12 cellular contexts compared by ENCODE assay signal in the genomic region with DNA sequence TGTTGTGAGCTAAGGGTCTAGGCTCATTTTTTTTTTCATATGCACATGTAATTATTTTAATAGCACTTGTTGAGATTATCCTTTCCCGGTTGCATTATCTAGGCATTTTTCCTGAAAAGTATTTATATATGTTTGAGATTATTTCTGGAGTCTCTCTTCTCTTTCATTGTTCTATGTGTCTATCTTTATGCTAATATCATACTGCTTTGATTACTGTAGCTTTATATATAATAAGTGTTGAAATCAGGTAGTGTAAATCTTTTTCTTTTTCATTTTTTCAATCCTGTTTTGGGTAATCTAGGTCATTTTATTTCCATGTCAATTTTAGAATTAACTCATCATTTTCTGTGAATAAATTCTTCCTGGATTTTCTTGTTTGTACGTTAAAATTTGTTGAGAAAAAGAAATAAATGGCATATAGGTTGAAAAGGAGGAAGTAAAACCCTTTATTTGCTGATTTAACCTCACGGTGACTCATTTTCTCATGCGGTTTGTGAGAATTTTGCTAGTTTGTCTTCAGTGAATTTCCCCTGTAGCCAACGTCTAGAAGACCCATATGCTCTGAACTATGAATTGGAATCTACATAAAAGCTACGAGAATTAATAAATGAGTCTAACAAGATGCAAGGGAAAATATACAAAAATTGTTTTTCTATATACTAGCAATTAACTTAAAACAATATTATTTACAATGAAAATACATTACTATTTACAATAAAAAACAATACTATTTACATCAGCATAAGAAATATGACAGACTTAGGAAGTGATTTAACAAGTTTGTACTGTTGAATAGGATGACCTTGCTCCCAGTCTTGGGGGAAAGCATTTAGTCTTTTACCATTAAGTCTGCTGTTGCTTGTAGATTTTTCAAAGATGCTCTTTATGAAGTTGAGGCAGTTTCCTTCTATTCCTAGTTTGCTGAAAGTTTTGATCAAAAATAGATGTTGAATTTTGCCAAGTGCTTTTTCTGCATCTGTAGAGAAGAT. TPM values are rescaled to one million over a fixed set of nuclear protein-coding genes. Genes with fewer than 3 reads are reported as not detected.
DNase-seq lines count a peak whose midpoint lies in the region; ATAC-seq, FAIRE-seq and TF ChIP-seq lines count a peak whose summit lies in the region.
"Had no signal": no experiment of that assay in that cellular context is flagged by ENCODE, and none has a peak within 500 bp of the region (broad histone marks: within the 10 kb centered on the region; RNA-seq: fewer than 3 reads in every experiment).

No MANE protein-coding gene starts in this region.

- H3K36me3 Mint-ChIP-seq in WTC11: peaks cover 18% of the 10 kb centered on the region

- no peak for TF ChIP-seq CTCF in bronchial epithelial cell (IDR thresholded peaks at IDR 0.05; ENCODE audit: insufficient read depth, low read length, severe bottlenecking)
- no peak for TF ChIP-seq CTCF in ascending aorta (IDR thresholded peaks at IDR 0.05)
- no peak for TF ChIP-seq CTCF in WTC11 (IDR thresholded peaks at IDR 0.05)

- no peak for FAIRE-seq in bronchial epithelial cell (lab: Jason Lieb, UNC)
- FAIRE-seq in urothelium cell line (lab: Jason Lieb, UNC): no peak

- no peaks in the 10 kb centered on the region for H3K4me1 ChIP-seq in ascending aorta

- no peaks in the 10 kb centered on the region; the same call in 1 of the 2 replicates for H3K27me3 Mint-ChIP-seq in WTC11 (ENCODE audit: low read depth)

- H3K36me3 ChIP-seq in bronchial epithelial cell (ENCODE audit: control insufficient read depth, insufficient read depth, low read length): no peaks in the 10 kb centered on the region
- H3K36me3 ChIP-seq in ascending aorta: no peaks in the 10 kb centered on the region

- intact Hi-C loops in ascending aorta (cut with DNase I): no loop called here

- H3K9me3 Mint-ChIP-seq in WTC11: peaks cover 26% of the 10 kb centered on the region

- no peaks in the 10 kb centered on the region for H3K9me3 ChIP-seq in ascending aorta

- peak; percentile 45 for DNase-seq in bronchial epithelial cell (ENCODE audit: low read depth)
- no peak for DNase-seq in ascending aorta (ENCODE audit: low spot score in 2 of 2)
- no peak for DNase-seq in urothelium cell line (ENCODE audit: low spot score)
- no peak for DNase-seq in WTC11 (ENCODE audit: low spot score)
- no peak for DNase-seq in NCI-H526 (lab: John Stamatoyannopoulos, UW)
- DNase-seq: activated CD4-positive, alpha-beta T cell treated with anti-CD3 and anti-CD28 coated beads for 4 hours; left colon; NCI-H1694 had no signal

- no peaks in the 10 kb centered on the region for H3K4me1 Mint-ChIP-seq in WTC11

- no peak overlapping the region for H3K27ac Mint-ChIP-seq in WTC11

- H3K27me3 ChIP-seq in bronchial epithelial cell (ENCODE audit: control insufficient read depth, insufficient read depth, low read length) (no peaks in the 10 kb centered on the region), ascending aorta (no peaks in the 10 kb centered on the region)

- no peak overlapping the region for H3K4me3 Mint-ChIP-seq in WTC11

- POLR2A ChIA-PET in WTC11 (lab: Charles Lee): no interaction called here

- CTCF ChIA-PET in WTC11 (lab: Charles Lee): no interaction called here

- H3K4me3 ChIP-seq in bronchial epithelial cell (ENCODE audit: low read depth, low read length) (no peak overlapping the region), ascending aorta (no peak overlapping the region)
- H3K4me3 ChIP-seq: coronary artery had no signal

- no peak overlapping the region for H3K27ac ChIP-seq in ascending aorta
- H3K27ac ChIP-seq: coronary artery had no signal

- peak; percentile 97 for ATAC-seq in GM18861 (IDR thresholded peaks at IDR 0.05; ENCODE audit: unreplicated experiment)
- peak; percentile 93 for ATAC-seq in GM21825 (IDR thresholded peaks at IDR 0.05; ENCODE audit: unreplicated experiment)
- peak; percentile 97 for ATAC-seq in HG03565 (IDR thresholded peaks at IDR 0.05; ENCODE audit: unreplicated experiment)
- no peak for ATAC-seq in WTC11
- ATAC-seq: left colon had no signal

TF ChIP-seq in WTC11, 78 proteins besides CTCF, POLR2A, EP300 and RAD21:
- TF ChIP-seq, protein P1, sequence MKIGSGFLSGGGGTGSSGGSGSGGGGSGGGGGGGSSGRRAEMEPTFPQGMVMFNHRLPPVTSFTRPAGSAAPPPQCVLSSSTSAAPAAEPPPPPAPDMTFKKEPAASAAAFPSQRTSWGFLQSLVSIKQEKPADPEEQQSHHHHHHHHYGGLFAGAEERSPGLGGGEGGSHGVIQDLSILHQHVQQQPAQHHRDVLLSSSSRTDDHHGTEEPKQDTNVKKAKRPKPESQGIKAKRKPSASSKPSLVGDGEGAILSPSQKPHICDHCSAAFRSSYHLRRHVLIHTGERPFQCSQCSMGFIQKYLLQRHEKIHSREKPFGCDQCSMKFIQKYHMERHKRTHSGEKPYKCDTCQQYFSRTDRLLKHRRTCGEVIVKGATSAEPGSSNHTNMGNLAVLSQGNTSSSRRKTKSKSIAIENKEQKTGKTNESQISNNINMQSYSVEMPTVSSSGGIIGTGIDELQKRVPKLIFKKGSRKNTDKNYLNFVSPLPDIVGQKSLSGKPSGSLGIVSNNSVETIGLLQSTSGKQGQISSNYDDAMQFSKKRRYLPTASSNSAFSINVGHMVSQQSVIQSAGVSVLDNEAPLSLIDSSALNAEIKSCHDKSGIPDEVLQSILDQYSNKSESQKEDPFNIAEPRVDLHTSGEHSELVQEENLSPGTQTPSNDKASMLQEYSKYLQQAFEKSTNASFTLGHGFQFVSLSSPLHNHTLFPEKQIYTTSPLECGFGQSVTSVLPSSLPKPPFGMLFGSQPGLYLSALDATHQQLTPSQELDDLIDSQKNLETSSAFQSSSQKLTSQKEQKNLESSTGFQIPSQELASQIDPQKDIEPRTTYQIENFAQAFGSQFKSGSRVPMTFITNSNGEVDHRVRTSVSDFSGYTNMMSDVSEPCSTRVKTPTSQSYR (CRISPR knock-in tag; IDR thresholded peaks at IDR 0.05): no peak
- no peak for TF ChIP-seq ZBTB21 (CRISPR knock-in tag; IDR thresholded peaks at IDR 0.05; ENCODE audit: borderline replicate concordance)
TF ChIP-seq in WTC11: peak in this region for 0.

RNA-seq across cellular contexts. Expression of a gene that starts 54.7 kb away (rescaled TPM):
- total RNA-seq in bronchial epithelial cell: under 0.01 and 0.13 TPM in 2 replicates
- not detected for total RNA-seq in ascending aorta
- total RNA-seq in WTC11 (2021): 2.9 to 4.0 TPM (median 3.6 TPM) in 3 replicates
- total RNA-seq: left colon had no signal
